Comparison of ENCODE assay signal across 16 cellular contexts in genomic region chr13:94716016-94716415, GRCh38. TPM values are rescaled to one million over a fixed set of nuclear protein-coding genes. Genes with fewer than 3 reads are reported as not detected.
DNase-seq lines count a peak whose midpoint lies in the region; ATAC-seq and TF ChIP-seq lines count a peak whose summit lies in the region.
"Had no signal": no experiment of that assay in that cellular context is flagged by ENCODE, and none has a peak within 500 bp of the region (broad histone marks: within the 10 kb centered on the region; RNA-seq: fewer than 3 reads in every experiment).

No MANE protein-coding gene starts in this region.

- no peaks in the 10 kb centered on the region for H3K79me2 ChIP-seq in smooth muscle cell (ENCODE audit: low read depth)

- H2AFZ ChIP-seq in smooth muscle cell (ENCODE audit: low read depth) = no peak overlapping the region

- peaks cover 17% of the 10 kb centered on the region for H3K4me1 ChIP-seq in smooth muscle cell (ENCODE audit: low read depth)

- H3K27ac ChIP-seq in smooth muscle cell (ENCODE audit: low read depth) = no peak overlapping the region
- H3K27ac ChIP-seq: heart right ventricle, SK-N-MC, suprapubic skin had no signal

- no peaks in the 10 kb centered on the region for H4K20me1 ChIP-seq in smooth muscle cell (ENCODE audit: low read depth)

- no peaks in the 10 kb centered on the region for H3F3A ChIP-seq in smooth muscle cell (ENCODE audit: low read depth)

- peaks cover 61% of the 10 kb centered on the region for H3K27me3 ChIP-seq in smooth muscle cell (ENCODE audit: low read depth)

- no peak overlapping the region for H3K9ac ChIP-seq in smooth muscle cell (ENCODE audit: low read depth)

- TF ChIP-seq CTCF in epithelial cell of esophagus (IDR thresholded peaks at IDR 0.05; ENCODE audit: insufficient read depth, low read depth, low read length, missing control alignments) (peak; percentile 38), smooth muscle cell (IDR thresholded peaks at IDR 0.05; ENCODE audit: borderline replicate concordance, insufficient read depth, poor library complexity, severe bottlenecking) (peak; percentile 28)

- 54% methylated on average over 5 of the region's 5 CpGs for WGBS in smooth muscle cell (ENCODE audit: low lambda C conversion rate)

- DNase-seq in SIG-M5 treated with dmso at 0.1 percent for 504 hours (lab: John Stamatoyannopoulos, UW; ENCODE audit: unreplicated experiment) (peak; percentile 8), SIG-M5 (lab: John Stamatoyannopoulos, UW) (no peak), NCI-H748 (lab: John Stamatoyannopoulos, UW; ENCODE audit: unreplicated experiment) (peak; percentile 54), epithelial cell of esophagus (ENCODE audit: low read depth) (no peak), smooth muscle cell (lab: John Stamatoyannopoulos, UW; ENCODE audit: unreplicated experiment) (no peak), NOMO-1 treated with DMSO at 0.1 percent for 48 hours (lab: John Stamatoyannopoulos, UW; ENCODE audit: unreplicated experiment) (no peak), middle frontal gyrus (ENCODE audit: extremely low spot score, low spot score) (no peak)
- DNase-seq: activated CD4-positive, alpha-beta T cell treated with anti-CD3 and anti-CD28 coated beads, Interleukin-2, amount 50 U/mL, for 1 hour; activated naive CD4-positive, alpha-beta T cell treated with Interleukin-2 at 50 U/mL for 16 hours; BE2C; heart right ventricle; NCI-H446 had no signal

- no peaks in the 10 kb centered on the region for H3K9me3 ChIP-seq in smooth muscle cell (replicated peaks; ENCODE audit: low read depth)
- H3K9me3 ChIP-seq: BE2C, suprapubic skin had no signal

- H3K4me3 ChIP-seq in epithelial cell of esophagus (ENCODE audit: low read length) (no peak overlapping the region), smooth muscle cell (no peak overlapping the region)
- H3K4me3 ChIP-seq: heart right ventricle, SK-N-MC, suprapubic skin had no signal

- H3K4me2 ChIP-seq in smooth muscle cell = no peak overlapping the region

- H3K36me3 ChIP-seq in smooth muscle cell (ENCODE audit: low read depth) = no peaks in the 10 kb centered on the region
- H3K36me3 ChIP-seq: BE2C, heart right ventricle, suprapubic skin had no signal

- no peak for ATAC-seq in HG03196 (IDR thresholded peaks at IDR 0.05; ENCODE audit: unreplicated experiment)
- ATAC-seq: heart right ventricle had no signal

RNA-seq across cellular contexts. Expression of gene SOX21, which starts 3.7 kb away (rescaled TPM):
- total RNA-seq in smooth muscle cell = 0.09 TPM in 1 of 2 replicates, not detected in the other
- polyA plus RNA-seq in smooth muscle cell = not detected in 2 replicates
- total RNA-seq: heart right ventricle, renal cortical epithelial cell had no signal
- polyA plus RNA-seq: heart right ventricle had no signal

Comparison
In these comparisons a context has a peak if more than half of its experiments do, and no peak if none do; other contexts are left out.
1. DNase-seq: peak in SIG-M5 treated with dmso at 0.1 percent for 504 hours (single experiment) and NCI-H748 (single experiment); none in SIG-M5 (single experiment), epithelial cell of esophagus (single experiment), smooth muscle cell (single experiment), NOMO-1 treated with DMSO at 0.1 percent for 48 hours (single experiment) and middle frontal gyrus (single experiment).